Comparison of ENCODE assay signal across 11 cellular contexts in genomic region chr2:28662044-28662443, GRCh38.
DNase-seq lines count a peak whose midpoint lies in the region; ATAC-seq and TF ChIP-seq lines count a peak whose summit lies in the region.
"Had no signal": no experiment of that assay in that cellular context is flagged by ENCODE, and none has a peak within 500 bp of the region (broad histone marks: within the 10 kb centered on the region; RNA-seq: fewer than 3 reads in every experiment).

No MANE protein-coding gene starts in this region.

- intact Hi-C loops in upper lobe of right lung (cut with DNase I): no loop called here

- H3K4me3 ChIP-seq in muscle layer of duodenum (ENCODE audit: low read depth in 1 of 2, low read length in 2 of 2) (no peak overlapping the region), upper lobe of right lung (no peak overlapping the region)

- DNase-seq in NCI-H446 treated with DMSO at 0.1 percent for 48 hours (lab: John Stamatoyannopoulos, UW) (peak; percentile 6), dermis blood vessel endothelial cell (peak; percentile 28), upper lobe of right lung (no peak), NCI-H146 treated with DMSO at 0.1 percent for 48 hours (lab: John Stamatoyannopoulos, UW; ENCODE audit: unreplicated experiment) (no peak), epidermal melanocyte (ENCODE audit: insufficient read length, low spot score) (no peak), NCI-H748 treated with DMSO at 0.1 percent for 48 hours (lab: John Stamatoyannopoulos, UW) (no peak), COLO829 (ENCODE audit: low spot score) (no peak)
- DNase-seq: amygdala, DND-41, T-helper 9 cell had no signal

- H3K36me3 ChIP-seq in muscle layer of duodenum (ENCODE audit: control insufficient read depth in 1 of 2, insufficient read depth in 2 of 2, low read length in 2 of 2) (no peaks in the 10 kb centered on the region), upper lobe of right lung (no peaks in the 10 kb centered on the region)

- H3K27ac ChIP-seq in muscle layer of duodenum (ENCODE audit: low read length) (peak overlapping the region; percentile 80), upper lobe of right lung (peak overlapping the region; percentile 65)

- H3K9me3 ChIP-seq in muscle layer of duodenum (ENCODE audit: control insufficient read depth in 1 of 2, low read length in 2 of 2) (no peaks in the 10 kb centered on the region), upper lobe of right lung (no peaks in the 10 kb centered on the region)

- H3K4me1 ChIP-seq in muscle layer of duodenum (ENCODE audit: control insufficient read depth in 1 of 2, insufficient read depth in 2 of 2, low read length in 2 of 2): peaks cover 29 to 42% of the 10 kb centered on the region in 2 donors
- H3K4me1 ChIP-seq in upper lobe of right lung: peaks cover 25% of the 10 kb centered on the region

- H3K27me3 ChIP-seq in muscle layer of duodenum (ENCODE audit: low read depth, low read length) (no peaks in the 10 kb centered on the region), upper lobe of right lung (no peaks in the 10 kb centered on the region)

- TF ChIP-seq CTCF in upper lobe of right lung (IDR thresholded peaks at IDR 0.05): no peak

- ATAC-seq in upper lobe of right lung: peak; percentile 2

Comparison
In these comparisons a context has a peak if more than half of its experiments do, and no peak if none do; other contexts are left out.
1. DNase-seq: peak in NCI-H446 treated with DMSO at 0.1 percent for 48 hours (single experiment) and dermis blood vessel endothelial cell (single experiment); none in upper lobe of right lung (single experiment), NCI-H146 treated with DMSO at 0.1 percent for 48 hours (single experiment), epidermal melanocyte (single experiment), NCI-H748 treated with DMSO at 0.1 percent for 48 hours (single experiment) and COLO829 (single experiment).